Comparison of ENCODE assay signal across 25 cellular contexts in the genomic region with DNA sequence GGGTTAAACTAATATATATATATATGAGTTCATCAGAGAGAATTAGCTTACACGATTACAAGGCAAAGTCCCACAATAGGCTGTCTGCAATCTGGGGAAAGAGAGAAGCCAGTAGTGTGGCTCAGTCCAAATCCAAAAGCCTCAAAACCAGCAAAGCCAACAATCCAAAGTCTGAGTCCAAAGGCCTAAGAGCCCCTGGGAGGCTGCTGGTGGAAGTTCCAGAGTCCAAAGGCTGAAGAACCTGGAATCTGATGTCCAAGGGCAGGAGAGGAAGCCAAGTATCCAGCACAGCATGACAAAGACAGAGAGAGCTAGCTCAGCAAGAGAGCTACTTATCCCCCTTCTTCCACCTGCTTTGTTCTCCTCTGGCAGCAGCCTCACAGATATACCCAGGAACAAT.
"Had no signal": no experiment of that assay in that cellular context is flagged by ENCODE, and none has a peak within 500 bp of the region (broad histone marks: within the 10 kb centered on the region; RNA-seq: fewer than 3 reads in every experiment).

No MANE protein-coding gene starts in this region.

- H3K79me2 ChIP-seq: parathyroid adenoma had no signal

- H3K27me3 ChIP-seq: colonic mucosa, esophagus squamous epithelium, heart right ventricle, neutrophil, stomach, thyroid gland had no signal

- H3K9ac ChIP-seq: parathyroid adenoma had no signal

- H3K4me1 ChIP-seq: colonic mucosa, esophagus squamous epithelium, heart right ventricle, left ventricle myocardium inferior, lower lobe of right lung, parathyroid adenoma, stomach had no signal

- H3K9me3 ChIP-seq: colonic mucosa, esophagus squamous epithelium, heart right ventricle, left ventricle myocardium inferior, lower lobe of right lung, neutrophil, stomach, thyroid gland had no signal

- FAIRE-seq: endometrium, islet of Langerhans had no signal

- H3K27ac ChIP-seq: colonic mucosa, esophagus squamous epithelium, heart right ventricle, left ventricle myocardium inferior, lower lobe of right lung, neutrophil, parathyroid adenoma, stomach, thyroid gland had no signal

- H3K4me3 ChIP-seq: colonic mucosa, esophagus squamous epithelium, heart right ventricle, left ventricle myocardium inferior, lower lobe of right lung, stomach, thyroid gland had no signal

- DNase-seq: colonic mucosa; effector memory CD4-positive, alpha-beta T cell; erythroblast; esophagus squamous epithelium; foreskin melanocyte; glutamatergic neuron; heart right ventricle; hippocampal formation; left cardiac atrium; left ventricle myocardium inferior; lower lobe of right lung; naive B cell; stimulated activated CD4-positive, alpha-beta T cell treated with anti-CD3 and anti-CD28 coated beads, Interleukin-2, amount 100 ng/mL, for 24 hours; stimulated activated CD4-positive, alpha-beta T cell treated with anti-CD3 and anti-CD28 coated beads, Interleukin-4, amount 100 ng/mL, for 24 hours; stimulated activated naive CD4-positive, alpha-beta T cell treated with Interleukin-2 at 50 U/mL for 16 hours; stomach; thyroid gland; trophoblast cell had no signal

- H2AFZ ChIP-seq: parathyroid adenoma had no signal

- H3K36me3 ChIP-seq: colonic mucosa, esophagus squamous epithelium, heart right ventricle, left ventricle myocardium inferior, lower lobe of right lung, neutrophil, stomach, thyroid gland had no signal

- ATAC-seq: heart right ventricle; left cardiac atrium; lower lobe of right lung; natural killer cell treated with Interleukin-12 subunit alpha and Interleukin-12 subunit beta and Interleukin-15 and Interleukin-18, amount 100 ng/mL, for 72 hours; sciatic nerve; stimulated activated effector memory CD8-positive, alpha-beta T cell treated with anti-CD3 and anti-CD28 coated beads, Interleukin-12 subunit alpha, Interleukin-12 subunit beta, amount 100 ng/mL, for 72 hours had no signal
